ENCODE assay signal across 19 cellular contexts in the genomic region with DNA sequence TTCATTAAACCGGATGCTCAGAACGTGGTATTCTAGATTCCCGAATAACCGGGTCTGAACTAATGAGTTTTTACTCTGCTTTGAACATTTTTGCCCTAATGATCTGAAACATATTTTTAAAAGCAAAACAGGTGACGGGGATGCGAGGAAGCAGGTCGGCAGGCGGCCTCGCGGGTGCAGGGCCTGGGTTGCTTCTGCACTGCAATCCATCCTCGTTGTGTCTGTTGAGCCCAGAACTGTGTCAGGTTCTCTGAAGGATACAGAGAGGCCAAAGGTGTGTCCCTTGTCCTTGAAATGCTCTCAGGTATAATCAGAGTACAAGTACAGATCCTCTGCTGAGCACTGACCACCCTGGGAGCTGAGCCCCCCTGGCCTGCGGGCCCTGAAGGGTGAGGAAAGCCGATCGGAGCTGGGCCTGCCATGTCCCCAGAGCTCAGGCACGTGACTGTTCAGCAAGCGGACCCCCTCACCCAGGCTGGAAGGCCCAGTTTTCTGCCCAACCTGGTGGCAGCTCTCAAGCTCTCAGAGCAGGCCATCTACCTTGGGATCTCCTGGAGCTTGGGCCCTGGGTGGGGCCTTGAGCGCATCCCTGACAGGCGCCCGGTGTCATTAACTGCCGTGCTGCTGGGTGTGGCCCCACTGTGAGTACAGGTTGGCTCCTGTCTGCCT.
"Had no signal": no experiment of that assay in that cellular context is flagged by ENCODE, and none has a peak within 500 bp of the region (broad histone marks: within the 10 kb centered on the region; RNA-seq: fewer than 3 reads in every experiment).

No MANE protein-coding gene starts in this region.

- ATAC-seq: activated T-cell treated with anti-CD3 and anti-CD28 coated beads, Interleukin-2, amount 50 U/mL, for 72 hours; naive thymus-derived CD8-positive, alpha-beta T cell had no signal

- H3K36me3 Mint-ChIP-seq: activated naive CD4-positive, alpha-beta T cell treated with anti-CD3 and anti-CD28 coated beads, Interleukin-2, amount 50 U/mL, for 24 hours; naive thymus-derived CD8-positive, alpha-beta T cell had no signal

- H3K9ac ChIP-seq: parathyroid adenoma had no signal

- H3K36me3 ChIP-seq: colonic mucosa, left lung, suprapubic skin, WERI-Rb-1 had no signal

- H3K27me3 Mint-ChIP-seq: stimulated activated naive CD8-positive, alpha-beta T cell treated with anti-CD3 and anti-CD28 coated beads, Interleukin-15, Interleukin-2, amounts not matched to agents 100 ng/mL and 50 ng/mL, for 24 hours had no signal

- H3K27ac Mint-ChIP-seq: activated naive CD4-positive, alpha-beta T cell treated with anti-CD3 and anti-CD28 coated beads, Interleukin-2, amount 50 U/mL, for 24 hours; activated T-cell treated with anti-CD3 and anti-CD28 coated beads, Interleukin-2, amount 50 U/mL, for 72 hours; naive thymus-derived CD8-positive, alpha-beta T cell; stimulated activated naive CD8-positive, alpha-beta T cell treated with anti-CD3 and anti-CD28 coated beads, Interleukin-15, Interleukin-2, amounts not matched to agents 100 ng/mL and 50 ng/mL, for 24 hours had no signal

- H3K9me3 ChIP-seq: colonic mucosa had no signal

- H3K4me3 ChIP-seq: colonic mucosa, left lung, suprapubic skin had no signal

- H3K9me3 Mint-ChIP-seq: activated naive CD4-positive, alpha-beta T cell treated with anti-CD3 and anti-CD28 coated beads, Interleukin-2, amount 50 U/mL, for 24 hours had no signal

- H3K27me3 ChIP-seq: colonic mucosa had no signal

- H3K4me3 Mint-ChIP-seq: activated naive CD4-positive, alpha-beta T cell treated with anti-CD3 and anti-CD28 coated beads, Interleukin-2, amount 50 U/mL, for 24 hours; activated T-cell treated with anti-CD3 and anti-CD28 coated beads, Interleukin-2, amount 50 U/mL, for 72 hours; naive thymus-derived CD8-positive, alpha-beta T cell; stimulated activated naive CD8-positive, alpha-beta T cell treated with anti-CD3 and anti-CD28 coated beads, Interleukin-15, Interleukin-2, amounts not matched to agents 100 ng/mL and 50 ng/mL, for 24 hours had no signal

- H3K4me1 ChIP-seq: colonic mucosa, left lung, parathyroid adenoma, suprapubic skin had no signal

- H3K4me1 Mint-ChIP-seq: activated naive CD4-positive, alpha-beta T cell treated with anti-CD3 and anti-CD28 coated beads, Interleukin-2, amount 50 U/mL, for 24 hours had no signal

- H3K27ac ChIP-seq: colonic mucosa, left lung, parathyroid adenoma, suprapubic skin, WERI-Rb-1 had no signal

- DNase-seq: activated CD4-positive, alpha-beta T cell treated with anti-CD3 and anti-CD28 coated beads for 1 hour; activated CD8-positive, alpha-beta memory T cell treated with anti-CD3 and anti-CD28 coated beads for 24 hours; activated CD8-positive, alpha-beta memory T cell treated with anti-CD3 and anti-CD28 coated beads, Interleukin-2, amount 50 U/mL, for 48 hours; activated gamma-delta T cell; activated T-cell treated with anti-CD3 and anti-CD28 coated beads, Interleukin-2, amount 50 U/mL, for 72 hours; caudate nucleus; colonic mucosa; foreskin melanocyte; mesendoderm; stimulated activated CD4-positive, alpha-beta T cell treated with anti-CD3 and anti-CD28 coated beads, Interleukin-2, amount 100 ng/mL, for 24 hours; SW 1271; trophoblast cell; WERI-Rb-1 had no signal
